In genomic region chr6:121614115-121614514, GRCh38 we compare ENCODE assay signal across 18 cellular contexts.
DNase-seq lines count a peak whose midpoint lies in the region; ATAC-seq, FAIRE-seq and TF ChIP-seq lines count a peak whose summit lies in the region.
"Had no signal": no experiment of that assay in that cellular context is flagged by ENCODE, and none has a peak within 500 bp of the region (broad histone marks: within the 10 kb centered on the region; RNA-seq: fewer than 3 reads in every experiment).

No MANE protein-coding gene starts in this region.

- H3K9me3 ChIP-seq in adipocyte (ENCODE audit: control insufficient read depth, low read length) (no peaks in the 10 kb centered on the region), endothelial cell of umbilical vein (replicated peaks; ENCODE audit: control insufficient read depth, insufficient read depth, low read length) (no peaks in the 10 kb centered on the region), osteoblast (ENCODE audit: low read depth, low read length) (no peaks in the 10 kb centered on the region)
- no peaks in the 10 kb centered on the region for H3K9me3 ChIP-seq in CD4-positive, alpha-beta T cell (ENCODE audit: control insufficient read depth, low read length)
- H3K9me3 ChIP-seq: BE2C, MG63 had no signal

- peaks cover 4% of the 10 kb centered on the region for H3K27me3 Mint-ChIP-seq in nephron progenitor cell (ENCODE audit: low read depth, poor library complexity)
- no peaks in the 10 kb centered on the region for H3K27me3 Mint-ChIP-seq in CD4-positive, alpha-beta T cell

- H3K27ac ChIP-seq in endothelial cell of umbilical vein (ENCODE audit: insufficient read depth, low read depth, low read length) (no peak overlapping the region), osteoblast (ENCODE audit: low read depth, low read length) (peak overlapping the region; percentile 36)
- H3K27ac ChIP-seq in CD4-positive, alpha-beta T cell (ENCODE audit: low read depth, low read length): no peak overlapping the region
- H3K27ac ChIP-seq: KMS-11 had no signal

- H3K4me1 ChIP-seq in adipocyte (ENCODE audit: control insufficient read depth, insufficient read depth, low read length) (peaks cover 4% of the 10 kb centered on the region), endothelial cell of umbilical vein (ENCODE audit: control insufficient read depth, extremely low read depth, insufficient read depth, low read length) (no peaks in the 10 kb centered on the region), osteoblast (ENCODE audit: insufficient read depth, low read length) (peaks cover 15% of the 10 kb centered on the region)
- H3K4me1 ChIP-seq: BE2C had no signal

- H3K4me3 Mint-ChIP-seq in nephron progenitor cell: no peak overlapping the region
- no peak overlapping the region for H3K4me3 Mint-ChIP-seq in CD4-positive, alpha-beta T cell
- H3K4me3 Mint-ChIP-seq: CD4-positive, alpha-beta memory T cell; HFFc6 had no signal

- H3K4me3 ChIP-seq in adipocyte (ENCODE audit: low read length) (no peak overlapping the region), endothelial cell of umbilical vein (replicated peaks in 1 of 3; ENCODE audit: insufficient read depth in 1 of 3, low read depth in 1 of 3, low read length in 3 of 3) (no peak overlapping the region), osteoblast (ENCODE audit: insufficient read depth, low read length) (no peak overlapping the region)
- H3K4me3 ChIP-seq: MG63 had no signal

- TF ChIP-seq CTCF in endothelial cell of umbilical vein (IDR thresholded peaks at IDR 0.05; ENCODE audit: extremely low read depth in 1 of 2, insufficient read depth in 1 of 2, low read depth in 1 of 2, low read length in 2 of 2) (no peak), osteoblast (IDR thresholded peaks at IDR 0.05; ENCODE audit: extremely low read depth, low read depth, low read length) (no peak), nephron progenitor cell (IDR thresholded peaks at IDR 0.05) (no peak)
- no peak for TF ChIP-seq CTCF in CD4-positive, alpha-beta T cell (IDR thresholded peaks at IDR 0.05)

- no peak overlapping the region for H3K27ac Mint-ChIP-seq in nephron progenitor cell
- H3K27ac Mint-ChIP-seq in CD4-positive, alpha-beta T cell: no peak overlapping the region
- H3K27ac Mint-ChIP-seq: CD4-positive, alpha-beta memory T cell; HFFc6 had no signal

- intact Hi-C loops in endothelial cell of umbilical vein (cut with micrococcal nuclease): loop anchor here (10.0 kb wide), 1 partner anchor 421 kb away; no protein-coding TSS in a partner anchor
- intact Hi-C loops in CD4-positive, alpha-beta T cell (cut with DNase I, micrococcal nuclease): no loop called here

- no peak for ATAC-seq in CD4-positive, alpha-beta T cell (ENCODE audit: poor library complexity)

- H3K4me1 Mint-ChIP-seq in nephron progenitor cell: peaks cover 14% of the 10 kb centered on the region
- no peaks in the 10 kb centered on the region for H3K4me1 Mint-ChIP-seq in CD4-positive, alpha-beta T cell (ENCODE audit: low read depth)
- H3K4me1 Mint-ChIP-seq: CD4-positive, alpha-beta memory T cell had no signal

- H3K36me3 ChIP-seq in adipocyte (ENCODE audit: control insufficient read depth, insufficient read depth, low read length, severe bottlenecking) (no peaks in the 10 kb centered on the region), endothelial cell of umbilical vein (ENCODE audit: control insufficient read depth in 2 of 2, extremely low read depth in 1 of 2, insufficient read depth in 2 of 2, low read length in 2 of 2) (no peaks in the 10 kb centered on the region), osteoblast (ENCODE audit: insufficient read depth, low read length) (no peaks in the 10 kb centered on the region)
- H3K36me3 ChIP-seq: BE2C, MG63 had no signal

- H3K27me3 ChIP-seq in adipocyte (replicated peaks; ENCODE audit: control insufficient read depth, insufficient read depth, low read length) (no peaks in the 10 kb centered on the region), endothelial cell of umbilical vein (ENCODE audit: control insufficient read depth in 2 of 2, insufficient read depth in 2 of 2, low read length in 2 of 2) (no peaks in the 10 kb centered on the region), osteoblast (ENCODE audit: insufficient read depth, low read length) (no peaks in the 10 kb centered on the region)
- no peaks in the 10 kb centered on the region for H3K27me3 ChIP-seq in CD4-positive, alpha-beta T cell (ENCODE audit: control insufficient read depth, insufficient read depth, low read length)
- H3K27me3 ChIP-seq: BE2C, MG63 had no signal

- no peaks in the 10 kb centered on the region for H3K79me2 ChIP-seq in endothelial cell of umbilical vein (ENCODE audit: control insufficient read depth, insufficient read depth, low read length)
- no peaks in the 10 kb centered on the region for H3K79me2 ChIP-seq in osteoblast (ENCODE audit: insufficient read depth, low read length)

- POLR2A ChIA-PET in endothelial cell of umbilical vein (lab: Charles Lee): no interaction called here
- POLR2A ChIA-PET in CD4-positive, alpha-beta T cell (lab: Charles Lee): no interaction called here

- dilution Hi-C loops in endothelial cell of umbilical vein (cut with MboI; ENCODE audit: extremely low pct_ligation_motif_present, low sequenced_read_pairs): no loop called here

- H3K4me2 ChIP-seq in endothelial cell of umbilical vein (ENCODE audit: insufficient read depth, low read length) (no peak overlapping the region), osteoblast (ENCODE audit: insufficient read depth, low read length) (peak overlapping the region; percentile 10)
- H3K4me2 ChIP-seq: KMS-11 had no signal

- DNase-seq in adipocyte (ENCODE audit: low read depth) (peak; percentile 70), endothelial cell of umbilical vein (ENCODE audit: low read depth, low spot score) (peak; percentile 79), osteoblast (ENCODE audit: insufficient read length, low spot score, missing footprints) (peak; percentile 1), NCI-H1092 (lab: John Stamatoyannopoulos, UW) (no peak), nephron progenitor cell (no peak), foreskin melanocyte (no peak)
- DNase-seq in CD4-positive, alpha-beta T cell: no peak
- DNase-seq: BE2C; Calu3; CD4-positive, alpha-beta memory T cell; HFFc6; MG63; NCI-H1092 treated with DMSO at 0.1 percent for 48 hours; NCI-H1694 treated with DMSO at 0.1 percent for 48 hours; NCI-H69; OCI-M1; SIG-M5 had no signal

- H2AFZ ChIP-seq in endothelial cell of umbilical vein (ENCODE audit: low read depth, low read length): peak overlapping the region; percentile 31
- H2AFZ ChIP-seq in osteoblast (ENCODE audit: low read length): no peak overlapping the region

- CTCF ChIA-PET in endothelial cell of umbilical vein (lab: Charles Lee): interaction anchor here (1.0 to 2.2 kb wide), 4 partner anchors 10 to 235 kb away, joined by 3 to 7 read pairs (median 4); no protein-coding TSS in a partner anchor
- CTCF ChIA-PET in CD4-positive, alpha-beta T cell (lab: Charles Lee): interaction anchor here (1.1 kb wide), 1 partner anchor 77 kb away, joined by 3 read pairs; no protein-coding TSS in a partner anchor

- no TSS peak for BruUV-seq in endothelial cell of umbilical vein (replicated peaks; lab: Mats Ljungman, UMichigan)

- H3K36me3 Mint-ChIP-seq in nephron progenitor cell (ENCODE audit: low read depth): no peaks in the 10 kb centered on the region
- H3K36me3 Mint-ChIP-seq in CD4-positive, alpha-beta T cell (ENCODE audit: low read depth): no peaks in the 10 kb centered on the region
- H3K36me3 Mint-ChIP-seq: CD4-positive, alpha-beta memory T cell had no signal

- FAIRE-seq in endothelial cell of umbilical vein (lab: Jason Lieb, UNC): no peak

- H3K9me3 Mint-ChIP-seq in nephron progenitor cell: no peaks in the 10 kb centered on the region
- no peaks in the 10 kb centered on the region for H3K9me3 Mint-ChIP-seq in CD4-positive, alpha-beta T cell
- H3K9me3 Mint-ChIP-seq: HFFc6 had no signal

- no peaks in the 10 kb centered on the region for H3K9me1 ChIP-seq in endothelial cell of umbilical vein (replicated peaks; ENCODE audit: control insufficient read depth, extremely low read depth, insufficient read depth, low read length)

- H3K9ac ChIP-seq in adipocyte (ENCODE audit: low read length) (no peak overlapping the region), endothelial cell of umbilical vein (replicated peaks; ENCODE audit: extremely low read depth, insufficient read depth, low read length) (no peak overlapping the region)
- H3K9ac ChIP-seq: KMS-11 had no signal

- TF ChIP-seq POLR2A in endothelial cell of umbilical vein (IDR thresholded peaks at IDR 0.05; ENCODE audit: low read depth, low read length): no peak

- H4K20me1 ChIP-seq in endothelial cell of umbilical vein (replicated peaks; ENCODE audit: control insufficient read depth, extremely low read depth, insufficient read depth, low read length): no peaks in the 10 kb centered on the region
- no peaks in the 10 kb centered on the region for H4K20me1 ChIP-seq in osteoblast (ENCODE audit: insufficient read depth, low read length)

TF ChIP-seq in endothelial cell of umbilical vein, 7 proteins besides CTCF, POLR2A, EP300 and RAD21:
- TF ChIP-seq POLR2AphosphoS5 (IDR thresholded peaks at IDR 0.05; ENCODE audit: insufficient read depth, low read depth, low read length) (no peak), EZH2 (IDR thresholded peaks at IDR 0.05; ENCODE audit: borderline replicate concordance, low read depth, low read length, severe bottlenecking) (no peak), FOS (IDR thresholded peaks at IDR 0.05; ENCODE audit: borderline replicate concordance, insufficient read depth, low read length) (no peak), MAX (IDR thresholded peaks at IDR 0.05; ENCODE audit: insufficient read depth, insufficient read length) (no peak), JUN (IDR thresholded peaks at IDR 0.05; ENCODE audit: borderline replicate concordance, insufficient read depth, insufficient read length, low read depth) (no peak), GATA2 (IDR thresholded peaks at IDR 0.05; ENCODE audit: insufficient read depth, insufficient read length, low read depth, low read length) (no peak), MYC (IDR thresholded peaks at IDR 0.05; ENCODE audit: low read depth, low read length) (no peak)

Comparison
In these comparisons a context has a peak if more than half of its experiments do, and no peak if none do; other contexts are left out.
1. DNase-seq: peak in adipocyte (single experiment), endothelial cell of umbilical vein (single experiment) and osteoblast (single experiment); none in NCI-H1092 (single experiment), nephron progenitor cell (single experiment), CD4-positive, alpha-beta T cell (0 of 10) and foreskin melanocyte (single experiment).